ENCODE assay signal across 33 cellular contexts in the genomic region with DNA sequence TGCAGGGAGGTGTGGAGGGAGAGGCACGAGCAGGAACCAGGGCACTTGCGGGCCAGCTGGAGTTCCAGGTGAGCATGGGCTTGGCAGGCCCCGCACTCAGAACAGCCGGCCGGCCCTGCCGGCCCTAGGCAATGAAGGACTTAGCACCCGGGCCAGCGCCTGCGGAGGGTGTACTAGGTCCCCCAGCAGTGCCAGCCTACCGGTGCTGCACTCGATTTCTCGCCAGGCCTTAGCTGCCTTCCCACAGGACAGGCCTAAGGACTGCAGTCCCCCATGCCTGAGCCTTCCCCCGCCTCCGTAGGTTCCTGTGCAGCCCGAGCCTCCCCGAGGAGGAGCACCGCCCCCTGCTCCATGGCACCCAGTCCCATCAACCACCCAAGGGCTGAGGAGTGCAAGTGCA.
"Had no signal": no experiment of that assay in that cellular context is flagged by ENCODE, and none has a peak within 500 bp of the region (broad histone marks: within the 10 kb centered on the region; RNA-seq: fewer than 3 reads in every experiment).

No MANE protein-coding gene starts in this region.

- H3K27ac ChIP-seq: ascending aorta, cardiac muscle cell, WERI-Rb-1 had no signal

- H3K4me1 ChIP-seq: ascending aorta had no signal

- H3K4me3 ChIP-seq: ascending aorta, cardiac muscle cell had no signal

- H3K36me3 ChIP-seq: ascending aorta, cardiac muscle cell, WERI-Rb-1 had no signal

- FAIRE-seq: bronchial epithelial cell, TTC549 had no signal

- DNase-seq: activated CD4-positive, alpha-beta memory T cell treated with anti-CD3 and anti-CD28 coated beads, Interleukin-2, amount 10 ng/mL, durations not matched to agents 7 days and 5 days; activated CD4-positive, alpha-beta T cell treated with anti-CD3 and anti-CD28 coated beads for 1 hour; activated CD4-positive, alpha-beta T cell treated with anti-CD3 and anti-CD28 coated beads for 36 hours; activated CD4-positive, alpha-beta T cell treated with anti-CD3 and anti-CD28 coated beads for 48 hours; activated CD4-positive, alpha-beta T cell treated with anti-CD3 and anti-CD28 coated beads, Interleukin-2, amount 10 ng/mL, durations not matched to agents 7 days and 5 days; activated CD4-positive, alpha-beta T cell treated with anti-CD3 and anti-CD28 coated beads, Interleukin-2, amount 50 U/mL, for 48 hours; activated CD4-positive, CD25-positive, alpha-beta regulatory T cell; activated CD8-positive, alpha-beta memory T cell treated with anti-CD3 and anti-CD28 coated beads for 24 hours; activated CD8-positive, alpha-beta memory T cell treated with anti-CD3 and anti-CD28 coated beads, Interleukin-2, amount 10 ng/mL, durations not matched to agents 7 days and 5 days; activated CD8-positive, alpha-beta memory T cell treated with anti-CD3 and anti-CD28 coated beads, Interleukin-2, amount 50 U/mL, for 48 hours; activated CD8-positive, alpha-beta T cell treated with anti-CD3 and anti-CD28 coated beads, Interleukin-2, amount 10 ng/mL, durations not matched to agents 7 days and 5 days; activated effector memory CD4-positive, alpha-beta T cell treated with Interleukin-2 at 50 U/mL for 16 hours; activated gamma-delta T cell; activated naive CD4-positive, alpha-beta T cell treated with anti-CD3 and anti-CD28 coated beads, Interleukin-2, amount 10 ng/mL, durations not matched to agents 7 days and 5 days; activated naive CD4-positive, alpha-beta T cell treated with Interleukin-2 at 50 U/mL for 16 hours; activated naive CD8-positive, alpha-beta T cell treated with anti-CD3 and anti-CD28 coated beads, Interleukin-2, amount 10 ng/mL, durations not matched to agents 7 days and 5 days; activated naive CD8-positive, alpha-beta T cell treated with anti-CD3 and anti-CD28 coated beads, Interleukin-2, amount 50 U/mL, for 24 hours; activated T-cell treated with anti-CD3 and anti-CD28 coated beads, Interleukin-2, amount 50 U/mL, for 24 hours; activated T-cell treated with anti-CD3 and anti-CD28 coated beads, Interleukin-2, amount 50 U/mL, for 48 hours; amygdala; anterior cingulate cortex; caudate nucleus; cerebellar nuclear complex; T-helper 1 cell; T-helper 2 cell; T-helper 9 cell; WERI-Rb-1 had no signal

- ATAC-seq: activated CD4-positive, alpha-beta T cell treated with anti-CD3 and anti-CD28 coated beads for 36 hours; activated CD4-positive, CD25-positive, alpha-beta regulatory T cell treated with anti-CD3 and anti-CD28 coated beads, Interleukin-2, amount 50 U/mL, for 24 hours; activated CD8-positive, alpha-beta memory T cell treated with anti-CD3 and anti-CD28 coated beads, Interleukin-2, amount 10 ng/mL, durations not matched to agents 7 days and 5 days; activated CD8-positive, alpha-beta T cell treated with anti-CD3 and anti-CD28 coated beads, Interleukin-2, amount 10 ng/mL, durations not matched to agents 7 days and 5 days; activated naive CD8-positive, alpha-beta T cell treated with anti-CD3 and anti-CD28 coated beads, Interleukin-2, amount 50 U/mL, for 24 hours; WTC11 had no signal

- H3K27me3 ChIP-seq: ascending aorta, cardiac muscle cell had no signal
